1 cellular context compared by ENCODE assay signal in the genomic region with DNA sequence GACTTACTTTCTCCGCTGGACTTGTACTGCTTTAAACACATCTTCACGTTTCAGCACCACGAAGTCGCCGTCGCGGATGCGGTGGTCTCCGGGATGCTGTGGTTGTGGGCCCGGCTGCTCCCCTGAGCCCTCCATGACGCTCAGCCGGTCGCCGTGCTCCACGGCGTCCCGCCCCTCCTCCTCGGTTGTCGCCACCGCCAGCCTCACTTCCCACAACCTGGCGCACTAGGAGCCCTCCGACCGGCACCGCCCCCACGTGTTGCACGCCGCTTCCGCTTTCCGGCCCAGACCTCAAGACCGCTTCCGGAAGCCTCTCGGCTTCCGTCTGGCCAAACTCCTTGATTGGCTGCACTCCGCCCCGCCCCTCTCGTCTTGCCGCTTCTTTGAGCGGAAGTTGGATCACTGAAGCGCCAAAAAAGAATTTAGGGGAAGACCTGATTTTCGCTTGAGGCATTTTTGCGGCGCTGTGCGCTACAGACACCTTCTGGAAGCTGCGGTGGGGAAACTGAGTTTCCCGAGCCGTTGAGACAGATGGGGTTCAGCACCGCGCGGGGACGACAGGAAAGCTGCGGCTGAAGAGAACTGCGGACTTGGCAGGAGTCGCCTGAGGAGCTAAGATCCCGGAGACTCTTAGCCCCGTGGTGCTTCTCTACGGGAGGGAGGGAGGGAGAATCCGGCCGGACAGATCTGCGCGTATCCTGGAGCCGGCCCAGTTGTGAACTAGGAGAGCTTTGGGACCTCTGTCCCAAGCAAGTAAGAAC.
TF ChIP-seq lines count a peak whose summit lies in the region.

A gene (plus strand): TSS at position 382 of the 761 bp plus-strand sequence. CDS start 1,364 bp downstream, outside the sequence.
A gene with protein sequence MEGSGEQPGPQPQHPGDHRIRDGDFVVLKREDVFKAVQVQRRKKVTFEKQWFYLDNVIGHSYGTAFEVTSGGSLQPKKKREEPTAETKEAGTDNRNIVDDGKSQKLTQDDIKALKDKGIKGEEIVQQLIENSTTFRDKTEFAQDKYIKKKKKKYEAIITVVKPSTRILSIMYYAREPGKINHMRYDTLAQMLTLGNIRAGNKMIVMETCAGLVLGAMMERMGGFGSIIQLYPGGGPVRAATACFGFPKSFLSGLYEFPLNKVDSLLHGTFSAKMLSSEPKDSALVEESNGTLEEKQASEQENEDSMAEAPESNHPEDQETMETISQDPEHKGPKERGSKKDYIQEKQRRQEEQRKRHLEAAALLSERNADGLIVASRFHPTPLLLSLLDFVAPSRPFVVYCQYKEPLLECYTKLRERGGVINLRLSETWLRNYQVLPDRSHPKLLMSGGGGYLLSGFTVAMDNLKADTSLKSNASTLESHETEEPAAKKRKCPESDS (minus strand): TSS at position 263 of the 761 bp plus-strand sequence. CDS start 128 bp downstream, at position 135.

TF ChIP-seq in A549, 52 proteins besides CTCF, POLR2A, EP300 and RAD21 (continued from another document):
- TF ChIP-seq, protein P1, sequence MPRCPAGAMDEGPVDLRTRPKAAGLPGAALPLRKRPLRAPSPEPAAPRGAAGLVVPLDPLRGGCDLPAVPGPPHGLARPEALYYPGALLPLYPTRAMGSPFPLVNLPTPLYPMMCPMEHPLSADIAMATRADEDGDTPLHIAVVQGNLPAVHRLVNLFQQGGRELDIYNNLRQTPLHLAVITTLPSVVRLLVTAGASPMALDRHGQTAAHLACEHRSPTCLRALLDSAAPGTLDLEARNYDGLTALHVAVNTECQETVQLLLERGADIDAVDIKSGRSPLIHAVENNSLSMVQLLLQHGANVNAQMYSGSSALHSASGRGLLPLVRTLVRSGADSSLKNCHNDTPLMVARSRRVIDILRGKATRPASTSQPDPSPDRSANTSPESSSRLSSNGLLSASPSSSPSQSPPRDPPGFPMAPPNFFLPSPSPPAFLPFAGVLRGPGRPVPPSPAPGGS (IDR thresholded peaks at IDR 0.05): peak; percentile 85; the same call in 2 of the 3 replicates
- TF ChIP-seq GATA3 (IDR thresholded peaks at IDR 0.05; ENCODE audit: borderline replicate concordance) (peak; percentile 19; the same call in 1 of the 2 replicates), CBX8 (IDR thresholded peaks at IDR 0.05) (no peak), PHF8 (IDR thresholded peaks at IDR 0.05; ENCODE audit: borderline replicate concordance, low read depth) (peak; percentile 32; the same call in 1 of the 2 replicates), POLR2AphosphoS2 (conservative IDR thresholded peaks at IDR 0.05; ENCODE audit: low read length) (no peak), JUN (IDR thresholded peaks at IDR 0.05) (peak; percentile 57 to 93; a peak in 4 of 5 replicates), TFCP2L1 (CRISPR knock-in tag; IDR thresholded peaks at IDR 0.05) (0 out of 2 replicates have a peak, but pooled peaks have one; percentile 19)
- TF ChIP-seq, protein P2, sequence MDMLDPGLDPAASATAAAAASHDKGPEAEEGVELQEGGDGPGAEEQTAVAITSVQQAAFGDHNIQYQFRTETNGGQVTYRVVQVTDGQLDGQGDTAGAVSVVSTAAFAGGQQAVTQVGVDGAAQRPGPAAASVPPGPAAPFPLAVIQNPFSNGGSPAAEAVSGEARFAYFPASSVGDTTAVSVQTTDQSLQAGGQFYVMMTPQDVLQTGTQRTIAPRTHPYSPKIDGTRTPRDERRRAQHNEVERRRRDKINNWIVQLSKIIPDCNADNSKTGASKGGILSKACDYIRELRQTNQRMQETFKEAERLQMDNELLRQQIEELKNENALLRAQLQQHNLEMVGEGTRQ (IDR thresholded peaks at IDR 0.05): peak; percentile 92
- TF ChIP-seq, protein P3, sequence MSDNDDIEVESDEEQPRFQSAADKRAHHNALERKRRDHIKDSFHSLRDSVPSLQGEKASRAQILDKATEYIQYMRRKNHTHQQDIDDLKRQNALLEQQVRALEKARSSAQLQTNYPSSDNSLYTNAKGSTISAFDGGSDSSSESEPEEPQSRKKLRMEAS (IDR thresholded peaks at IDR 0.05): peak; percentile 99
